31 cellular contexts compared by ENCODE assay signal in genomic region chr18:45771587-45771986, GRCh38. TPM values are rescaled to one million over a fixed set of nuclear protein-coding genes. Genes with fewer than 3 reads are reported as not detected.
DNase-seq lines count a peak whose midpoint lies in the region; ATAC-seq and TF ChIP-seq lines count a peak whose summit lies in the region.
"Had no signal": no experiment of that assay in that cellular context is flagged by ENCODE, and none has a peak within 500 bp of the region (broad histone marks: within the 10 kb centered on the region; RNA-seq: fewer than 3 reads in every experiment).

No MANE protein-coding gene starts in this region.

- H4K91ac ChIP-seq in trophoblast cell (ENCODE audit: low read depth, low read length) = no peak overlapping the region

- no peak overlapping the region for H3K27ac Mint-ChIP-seq in activated naive CD4-positive, alpha-beta T cell treated with anti-CD3 and anti-CD28 coated beads, Interleukin-2, amount 50 U/mL, for 72 hours
- H3K27ac Mint-ChIP-seq: activated B cell treated with CpG ODN at 0.5 μM for 24 hours; activated naive CD8-positive, alpha-beta T cell treated with anti-CD3 and anti-CD28 coated beads, Interleukin-2, amount 10 ng/mL, durations not matched to agents 7 days and 5 days; CD4-positive, alpha-beta T cell; IgD-negative memory B cell had no signal

- H3K4me1 ChIP-seq in osteoblast (ENCODE audit: insufficient read depth, low read length) (peaks cover 46% of the 10 kb centered on the region), trophoblast cell (ENCODE audit: control insufficient read depth in 1 of 2, insufficient read depth in 2 of 2, low read length in 2 of 2) (peaks cover 0 to 5% of the 10 kb centered on the region in 2 experiments)

- no peaks in the 10 kb centered on the region for H3K36me3 Mint-ChIP-seq in activated naive CD4-positive, alpha-beta T cell treated with anti-CD3 and anti-CD28 coated beads, Interleukin-2, amount 50 U/mL, for 72 hours
- H3K36me3 Mint-ChIP-seq: IgD-negative memory B cell had no signal

- no peak overlapping the region for H3K9ac ChIP-seq in trophoblast cell (ENCODE audit: low read length)

- no peaks in the 10 kb centered on the region for H3K27me3 ChIP-seq in osteoblast (ENCODE audit: insufficient read depth, low read length)
- no peaks in the 10 kb centered on the region for H3K27me3 ChIP-seq in trophoblast cell (ENCODE audit: insufficient read depth, low read length)
- H3K27me3 ChIP-seq: upper lobe of left lung had no signal

- no peak overlapping the region for H2BK5ac ChIP-seq in trophoblast cell (ENCODE audit: low read depth, low read length, poor library complexity)

- ATAC-seq in activated naive CD4-positive, alpha-beta T cell treated with anti-CD3 and anti-CD28 coated beads, Interleukin-2, amount 50 U/mL, for 72 hours = no peak
- ATAC-seq: activated T-cell treated with anti-CD3 and anti-CD28 coated beads, Interleukin-2, amount 50 U/mL, for 4 hours; gastroesophageal sphincter; left colon; right cardiac atrium had no signal

- H2AFZ ChIP-seq in osteoblast (ENCODE audit: low read length) = peak overlapping the region; percentile 64
- H2AFZ ChIP-seq in trophoblast cell (ENCODE audit: insufficient read depth, low read length, poor library complexity) = no peak overlapping the region
- H2AFZ ChIP-seq: hepatocyte had no signal

- no peak overlapping the region for H3K4me3 ChIP-seq in AG04449 (ENCODE audit: low read depth, low read length)
- no peak overlapping the region for H3K4me3 ChIP-seq in coronary artery
- peak overlapping the region; percentile 8 for H3K4me3 ChIP-seq in osteoblast (ENCODE audit: insufficient read depth, low read length)
- no peak overlapping the region for H3K4me3 ChIP-seq in trophoblast cell (ENCODE audit: low read depth, low read length)
- H3K4me3 ChIP-seq: gastroesophageal sphincter, hepatocyte, upper lobe of left lung had no signal

- TF ChIP-seq CTCF in AG04449 (IDR thresholded peaks at IDR 0.05; ENCODE audit: insufficient read depth, low read length, missing control alignments) (no peak), coronary artery (IDR thresholded peaks at IDR 0.05) (no peak), osteoblast (IDR thresholded peaks at IDR 0.05; ENCODE audit: extremely low read depth, low read depth, low read length) (no peak)

- H3K9me3 ChIP-seq in osteoblast (ENCODE audit: low read depth, low read length) = no peaks in the 10 kb centered on the region
- H3K9me3 ChIP-seq in trophoblast cell (ENCODE audit: insufficient read depth, low read depth, low read length) = no peaks in the 10 kb centered on the region
- H3K9me3 ChIP-seq: gastroesophageal sphincter, upper lobe of left lung had no signal

- H4K8ac ChIP-seq in trophoblast cell (ENCODE audit: low read depth, low read length) = no peak overlapping the region

- H3K4ac ChIP-seq in trophoblast cell (ENCODE audit: low read depth, low read length) = no peak overlapping the region

- H3K23ac ChIP-seq in trophoblast cell (ENCODE audit: low read length) = no peak overlapping the region

- POLR2A ChIA-PET in AG04449 (lab: Yijun Ruan, JAX) = interaction anchor here (1.1 kb wide), 1 partner anchor 32 kb away, joined by 7 read pairs; no protein-coding TSS in a partner anchor

- WGBS in trophoblast cell (ENCODE audit: extremely low coverage, insufficient coverage, insufficient read length) = no CpG with 5 or more reads among the region's 4 CpGs

- H3K79me1 ChIP-seq in trophoblast cell (ENCODE audit: low read length) = peaks cover 5% of the 10 kb centered on the region

- peak overlapping the region; percentile 11 for H3K4me2 ChIP-seq in osteoblast (ENCODE audit: insufficient read depth, low read length)
- no peak overlapping the region for H3K4me2 ChIP-seq in trophoblast cell (ENCODE audit: low read length)
- H3K4me2 ChIP-seq: hepatocyte had no signal

- H2BK120ac ChIP-seq in trophoblast cell (ENCODE audit: insufficient read depth, low read length, poor library complexity) = no peak overlapping the region

- H3K79me2 ChIP-seq in osteoblast (ENCODE audit: insufficient read depth, low read length) = no peaks in the 10 kb centered on the region
- peaks cover 3% of the 10 kb centered on the region for H3K79me2 ChIP-seq in trophoblast cell (ENCODE audit: control insufficient read depth, insufficient read depth, low read length, poor library complexity)
- H3K79me2 ChIP-seq: hepatocyte had no signal

- H4K20me1 ChIP-seq in osteoblast (ENCODE audit: insufficient read depth, low read length) = no peaks in the 10 kb centered on the region

- DNase-seq in AG04449 (ENCODE audit: low read depth, low spot score) (peak; percentile 82), HS-27A (ENCODE audit: low read depth) (peak; percentile 68), coronary artery (ENCODE audit: low spot score) (peak; percentile 85), osteoblast (ENCODE audit: insufficient read length, low spot score, missing footprints) (peak; percentile 90), cerebellum (ENCODE audit: low spot score) (no peak), trophoblast cell (no peak), NCI-H345 treated with DMSO at 0.1 percent for 48 hours (lab: John Stamatoyannopoulos, UW; ENCODE audit: unreplicated experiment) (no peak)
- no peak for DNase-seq in activated naive CD4-positive, alpha-beta T cell treated with anti-CD3 and anti-CD28 coated beads, Interleukin-2, amount 50 U/mL, for 72 hours (ENCODE audit: low spot score in 2 of 2)
- DNase-seq: 8988T; activated B cell treated with CpG ODN at 0.5 μM for 24 hours; activated CD4-positive, alpha-beta T cell treated with anti-CD3 and anti-CD28 coated beads, Interleukin-2, amount 50 U/mL, for 1 hour; activated gamma-delta T cell; activated naive CD8-positive, alpha-beta T cell treated with anti-CD3 and anti-CD28 coated beads, Interleukin-2, amount 10 ng/mL, durations not matched to agents 7 days and 5 days; activated T-cell treated with anti-CD3 and anti-CD28 coated beads, Interleukin-2, amount 50 U/mL, for 4 hours; CD4-positive, alpha-beta T cell; left colon; mammary epithelial cell; NCI-H1092; NCI-H1694; NCI-H2171; NCI-H524 treated with DMSO at 0.1 percent for 48 hours; NK-92 treated with Interleukin-12 subunit alpha and Interleukin-12 subunit beta, amount 100 ng/mL, for 24 hours; right cardiac atrium; stimulated activated CD4-positive, alpha-beta T cell treated with anti-CD3 and anti-CD28 coated beads, Interleukin-4, amount 100 ng/mL, for 1 hour; upper lobe of left lung had no signal

- no peak overlapping the region for H2BK12ac ChIP-seq in trophoblast cell (ENCODE audit: low read length)

- H3K14ac ChIP-seq in trophoblast cell (ENCODE audit: low read length) = no peak overlapping the region

- peaks cover 0 to 10% of the 10 kb centered on the region in 2 donors for H3K9me3 Mint-ChIP-seq in activated naive CD4-positive, alpha-beta T cell treated with anti-CD3 and anti-CD28 coated beads, Interleukin-2, amount 50 U/mL, for 72 hours
- H3K9me3 Mint-ChIP-seq: activated B cell treated with CpG ODN at 0.5 μM for 24 hours; activated T-cell treated with anti-CD3 and anti-CD28 coated beads, Interleukin-2, amount 50 U/mL, for 4 hours; CD4-positive, alpha-beta T cell; central memory CD8-positive, alpha-beta T cell; IgD-negative memory B cell had no signal

- H3K27ac ChIP-seq in coronary artery (peak overlapping the region; percentile 29 to 82), osteoblast (ENCODE audit: low read depth, low read length) (peak overlapping the region; percentile 65), trophoblast cell (ENCODE audit: low read depth, low read length) (no peak overlapping the region)
- H3K27ac ChIP-seq: gastroesophageal sphincter, hepatocyte, upper lobe of left lung had no signal

- no peak overlapping the region for H4K12ac ChIP-seq in trophoblast cell (ENCODE audit: low read depth, low read length)

- H3K36me3 ChIP-seq in osteoblast (ENCODE audit: insufficient read depth, low read length) = no peaks in the 10 kb centered on the region
- H3K36me3 ChIP-seq in trophoblast cell (ENCODE audit: control insufficient read depth in 1 of 2, insufficient read depth in 2 of 2, low read length in 2 of 2) = no peaks in the 10 kb centered on the region
- H3K36me3 ChIP-seq: gastroesophageal sphincter, upper lobe of left lung had no signal

- no peak overlapping the region for H2AK5ac ChIP-seq in trophoblast cell (ENCODE audit: low read length)

- no peak overlapping the region for H3K18ac ChIP-seq in trophoblast cell (ENCODE audit: low read length)

- CTCF ChIA-PET in AG04449 (lab: Yijun Ruan, JAX) = interaction anchor here (1.0 to 1.6 kb wide), 6 partner anchors 9 to 105 kb away, joined by 3 to 5 read pairs (median 3); no protein-coding TSS in a partner anchor

RNA-seq across cellular contexts. Expression of gene SLC14A1, which starts 47.6 kb away (rescaled TPM):
- total RNA-seq in osteoblast (128 and 136 TPM in 2 replicates), cerebellum (3.7 TPM)
- total RNA-seq in activated naive CD4-positive, alpha-beta T cell treated with anti-CD3 and anti-CD28 coated beads, Interleukin-2, amount 50 U/mL, for 72 hours = under 1 TPM; 0.14 to 0.54 TPM
- not detected in 2 replicates for polyA plus RNA-seq in trophoblast cell (2013)
- total RNA-seq: neural crest cell had no signal

RNA-seq across cellular contexts. Expression of gene SIGLEC15, which starts 53.9 kb away (rescaled TPM):
- 8.0 and 12.1 TPM in 2 replicates for total RNA-seq in osteoblast
- total RNA-seq in activated naive CD4-positive, alpha-beta T cell treated with anti-CD3 and anti-CD28 coated beads, Interleukin-2, amount 50 U/mL, for 72 hours = not detected
- total RNA-seq in cerebellum = 0.18 TPM
- polyA plus RNA-seq in trophoblast cell (2013) = not detected in 2 replicates
- total RNA-seq: activated B cell treated with CpG ODN at 0.5 μM for 24 hours; activated naive CD8-positive, alpha-beta T cell treated with anti-CD3 and anti-CD28 coated beads, Interleukin-2, amount 10 ng/mL, durations not matched to agents 7 days and 5 days; activated T-cell treated with anti-CD3 and anti-CD28 coated beads, Interleukin-2, amount 50 U/mL, for 4 hours; CD4-positive, alpha-beta T cell; neural crest cell; T-helper 1 cell treated with Interleukin-12 subunit alpha and Interleukin-12 subunit beta and Interleukin-4 antibody, amounts not matched to agents 30 ng/mL and 1 ng/mL, for 36 hours had no signal
- polyA plus RNA-seq: IgD-negative memory B cell had no signal

Comparison
In these comparisons a context has a peak if more than half of its experiments do, and no peak if none do; other contexts are left out.
1. DNase-seq: peak in AG04449 (single experiment), HS-27A (single experiment), coronary artery (single experiment) and osteoblast (single experiment); none in activated naive CD4-positive, alpha-beta T cell treated with anti-CD3 and anti-CD28 coated beads, Interleukin-2, amount 50 U/mL, for 72 hours (0 of 2), cerebellum (single experiment), trophoblast cell (0 of 2) and NCI-H345 treated with DMSO at 0.1 percent for 48 hours (single experiment).
2. RNA of gene SLC14A1, which starts 47.6 kb away (total RNA-seq): 128 to 136 TPM in osteoblast; 3.7 TPM in cerebellum (single experiment) and 0.14 to 0.54 TPM in activated naive CD4-positive, alpha-beta T cell treated with anti-CD3 and anti-CD28 coated beads, Interleukin-2, amount 50 U/mL, for 72 hours; every median in the first group is over 10 times any median in the second.